ENCODE assay signal across 1 cellular context in genomic region chr7:46315891-46316290, GRCh38.
TF ChIP-seq lines count a peak whose summit lies in the region.

No MANE protein-coding gene starts in this region.

TF ChIP-seq in GM23338, 12 proteins besides CTCF, POLR2A, EP300 and RAD21 (continued from another document):
- TF ChIP-seq REST (IDR thresholded peaks at IDR 0.05; ENCODE audit: unreplicated experiment) (no peak), JUNB (IDR thresholded peaks at IDR 0.05; ENCODE audit: unreplicated experiment) (no peak)
